20 cellular contexts compared by ENCODE assay signal in genomic region chr14:89277229-89277628, GRCh38.
A peak's percentile ranks its signal among the peaks of the same experiment; 100 is the strongest.
DNase-seq lines count a peak whose midpoint lies in the region; ATAC-seq and TF ChIP-seq lines count a peak whose summit lies in the region.
"Had no signal": no experiment of that assay in that cellular context is flagged by ENCODE, and none has a peak within 500 bp of the region (broad histone marks: within the 10 kb centered on the region; RNA-seq: fewer than 3 reads in every experiment).

No MANE protein-coding gene starts in this region.

- H3K27me3 ChIP-seq in hepatocyte, result no peaks in the 10 kb centered on the region
- H3K27me3 ChIP-seq: upper lobe of right lung had no signal

- no peaks in the 10 kb centered on the region for H3K36me3 ChIP-seq in hepatocyte (replicated peaks; ENCODE audit: insufficient read depth, low read depth)

- ATAC-seq in T-helper 17 cell (no peak), naive B cell (ENCODE audit: low read depth in 2 of 2) (no peak), HG03039 (IDR thresholded peaks at IDR 0.05; ENCODE audit: unreplicated experiment) (no peak)
- ATAC-seq: A549 had no signal

- TF ChIP-seq CTCF in hepatocyte (IDR thresholded peaks at IDR 0.05; ENCODE audit: poor library complexity), result no peak

- no peak overlapping the region for H3K4me2 ChIP-seq in hepatocyte
- H3K4me2 ChIP-seq: A549 had no signal

- no peaks in the 10 kb centered on the region for H3K27me3 Mint-ChIP-seq in T-helper 17 cell
- no peaks in the 10 kb centered on the region for H3K27me3 Mint-ChIP-seq in naive B cell
- H3K27me3 Mint-ChIP-seq: activated CD4-positive, alpha-beta T cell treated with anti-CD3 and anti-CD28 coated beads, Interleukin-2, amount 10 ng/mL, durations not matched to agents 7 days and 5 days; CD4-positive, alpha-beta T cell had no signal

- peaks cover 37% of the 10 kb centered on the region for H3K79me2 ChIP-seq in hepatocyte

- no peak overlapping the region for H2AFZ ChIP-seq in hepatocyte

- H3K9me3 ChIP-seq in T-helper 17 cell (ENCODE audit: control insufficient read depth, low read length, poor library complexity, severe bottlenecking) (no peaks in the 10 kb centered on the region), hepatocyte (ENCODE audit: low read depth) (no peaks in the 10 kb centered on the region)
- H3K9me3 ChIP-seq: A549, upper lobe of right lung had no signal

- H3K9me3 Mint-ChIP-seq in naive B cell, result no peaks in the 10 kb centered on the region
- H3K9me3 Mint-ChIP-seq: activated CD4-positive, alpha-beta T cell treated with anti-CD3 and anti-CD28 coated beads, Interleukin-2, amount 10 ng/mL, durations not matched to agents 7 days and 5 days; CD4-positive, alpha-beta T cell had no signal

- H3K4me1 ChIP-seq in hepatocyte (ENCODE audit: insufficient read depth), result no peaks in the 10 kb centered on the region
- H3K4me1 ChIP-seq: A549, upper lobe of right lung had no signal

- H4K20me1 ChIP-seq in hepatocyte (ENCODE audit: insufficient read depth, poor library complexity, severe bottlenecking), result no peaks in the 10 kb centered on the region

- peaks cover 4% of the 10 kb centered on the region for H3K36me3 Mint-ChIP-seq in T-helper 17 cell (ENCODE audit: low read depth)
- peaks cover 0 to 29% of the 10 kb centered on the region in 2 donors for H3K36me3 Mint-ChIP-seq in naive B cell

- no peaks in the 10 kb centered on the region for H3K9me2 ChIP-seq in hepatocyte (replicated peaks; ENCODE audit: insufficient read depth)

- H3K4me1 Mint-ChIP-seq in T-helper 17 cell, result peaks cover 43% of the 10 kb centered on the region
- peaks cover 53 to 71% (median 64%) of the 10 kb centered on the region in 3 donors for H3K4me1 Mint-ChIP-seq in naive B cell

- 81% methylated on average over 7 of the region's 7 CpGs for WGBS in hepatocyte (ENCODE audit: low lambda C conversion rate, missing lambda C conversion rate)

- H3K4me3 Mint-ChIP-seq in T-helper 17 cell (no peak overlapping the region), naive B cell (peak overlapping the region in 1 of 8 donors; percentile 36)
- H3K4me3 Mint-ChIP-seq: CD4-positive, alpha-beta T cell had no signal

- peak; percentile 30 for DNase-seq in activated CD4-positive, alpha-beta T cell treated with anti-CD3 and anti-CD28 coated beads for 48 hours
- no peak for DNase-seq in activated CD4-positive, alpha-beta T cell treated with anti-CD3 and anti-CD28 coated beads for 1 hour
- DNase-seq in NCI-H187 treated with DMSO at 0.1 percent for 48 hours (lab: John Stamatoyannopoulos, UW), result peak; percentile 99
- DNase-seq in T-helper 17 cell, result no peak
- no peak for DNase-seq in naive B cell
- DNase-seq in activated naive CD4-positive, alpha-beta T cell (lab: John Stamatoyannopoulos, UW), result no peak
- no peak for DNase-seq in hepatocyte (ENCODE audit: low spot score)
- DNase-seq: activated CD4-positive, alpha-beta T cell treated with anti-CD3 and anti-CD28 coated beads, Interleukin-2, amount 10 ng/mL, durations not matched to agents 7 days and 5 days; activated gamma-delta T cell treated with Interleukin-2 at 50 U/mL for 16 hours; CD4-positive, alpha-beta T cell; dermis blood vessel endothelial cell; EL; hippocampal formation; NCI-H2029 treated with DMSO at 0.1 percent for 48 hours; SHP77 treated with DMSO at 0.1 percent for 48 hours; stimulated activated CD4-positive, alpha-beta T cell treated with anti-CD3 and anti-CD28 coated beads, Interleukin-4, amount 100 ng/mL, for 24 hours; T-helper 9 cell; upper lobe of right lung had no signal

- no peak overlapping the region for H3K27ac ChIP-seq in hepatocyte
- H3K27ac ChIP-seq: A549, upper lobe of right lung had no signal

- no peak overlapping the region for H3K4me3 ChIP-seq in hepatocyte
- H3K4me3 ChIP-seq: A549, upper lobe of right lung had no signal

- peak overlapping the region; percentile 59 for H3K27ac Mint-ChIP-seq in T-helper 17 cell
- peak overlapping the region; percentile 45 to 90 (median 70) for H3K27ac Mint-ChIP-seq in naive B cell
- H3K27ac Mint-ChIP-seq: CD4-positive, alpha-beta T cell had no signal

Comparison
In these comparisons a context has a peak if more than half of its experiments do, and no peak if none do; other contexts are left out.
1. DNase-seq: peak in activated CD4-positive, alpha-beta T cell treated with anti-CD3 and anti-CD28 coated beads for 48 hours (single experiment) and NCI-H187 treated with DMSO at 0.1 percent for 48 hours (single experiment); none in activated CD4-positive, alpha-beta T cell treated with anti-CD3 and anti-CD28 coated beads for 1 hour (single experiment), T-helper 17 cell (0 of 3), naive B cell (single experiment), activated naive CD4-positive, alpha-beta T cell (0 of 4) and hepatocyte (single experiment).